In genomic region chr11:41459602-41460405, GRCh38 we compare ENCODE assay signal across 18 cellular contexts. TPM values are rescaled to one million over a fixed set of nuclear protein-coding genes. Genes with fewer than 3 reads are reported as not detected.
DNase-seq lines count a peak whose midpoint lies in the region; FAIRE-seq and TF ChIP-seq lines count a peak whose summit lies in the region.
"Had no signal": no experiment of that assay in that cellular context is flagged by ENCODE, and none has a peak within 500 bp of the region (broad histone marks: within the 10 kb centered on the region; RNA-seq: fewer than 3 reads in every experiment).

Gene LRRC4C, minus strand, starts transcription at chr11:41459652.

- in situ Hi-C loops in mammary epithelial cell (cut with MboI; ENCODE audit: low sequenced_read_pairs in 2 of 2), result loop anchor here in 1 of 2 donors (25.0 kb wide), 2 partner anchors 1077 to 1827 kb away; no protein-coding TSS in a partner anchor

- H3K27me3 ChIP-seq in mammary epithelial cell (ENCODE audit: insufficient read depth, low read length) (peaks cover 19% of the 10 kb centered on the region), thyroid gland (no peaks in the 10 kb centered on the region), osteoblast (ENCODE audit: insufficient read depth, low read length) (no peaks in the 10 kb centered on the region), small intestine (ENCODE audit: control insufficient read depth in 2 of 2, insufficient read depth in 2 of 2, low read length in 2 of 2) (peaks cover 0 to 4% of the 10 kb centered on the region in 2 donors)

- no peaks in the 10 kb centered on the region for H3K9me3 ChIP-seq in mammary epithelial cell (replicated peaks; ENCODE audit: insufficient read depth, low read length)
- H3K9me3 ChIP-seq in thyroid gland, result no peaks in the 10 kb centered on the region
- no peaks in the 10 kb centered on the region for H3K9me3 ChIP-seq in osteoblast (ENCODE audit: low read depth, low read length)
- H3K9me3 ChIP-seq in small intestine (ENCODE audit: control insufficient read depth, low read depth), result no peaks in the 10 kb centered on the region

- H3K4me3 ChIP-seq in mammary epithelial cell (replicated peaks in 1 of 3; ENCODE audit: insufficient read depth in 1 of 3, low read depth in 2 of 3, low read length in 3 of 3) (no peak within 1 kb of the TSS), thyroid gland (replicated peaks in 1 of 3) (peak within 1 kb of the TSS in 2 of 3 donors; percentile 2 to 11), osteoblast (ENCODE audit: insufficient read depth, low read length) (no peak within 1 kb of the TSS), small intestine (ENCODE audit: low read depth in 1 of 2, low read length in 2 of 2) (no peak within 1 kb of the TSS)
- H3K4me3 ChIP-seq: right atrium auricular region had no signal

- FAIRE-seq in small intestine (lab: Jason Lieb, UNC), result no peak
- FAIRE-seq: G401.6, HTR-8/SVneo, kidney had no signal

- BruUV-seq in mammary epithelial cell (replicated peaks; lab: Mats Ljungman, UMichigan), result no TSS peak

- dilution Hi-C loops in mammary epithelial cell (cut with HindIII; ENCODE audit: low sequenced_read_pairs), result no loop called here

- H2AFZ ChIP-seq in mammary epithelial cell (ENCODE audit: low read depth, low read length) (no peak within 1 kb of the TSS), osteoblast (ENCODE audit: low read length) (no peak within 1 kb of the TSS)

- CTCF ChIA-PET in mammary epithelial cell (lab: Charles Lee; ENCODE audit: low non-redundant PET), result no interaction called here

- no peak within 1 kb of the TSS for H3K9ac ChIP-seq in mammary epithelial cell (ENCODE audit: insufficient read depth, low read length)

- H3K4me1 ChIP-seq in mammary epithelial cell (ENCODE audit: insufficient read depth, low read length), result no peaks in the 10 kb centered on the region
- H3K4me1 ChIP-seq in thyroid gland, result peaks cover 9 to 28% of the 10 kb centered on the region in 2 donors
- H3K4me1 ChIP-seq in osteoblast (ENCODE audit: insufficient read depth, low read length), result no peaks in the 10 kb centered on the region
- peaks cover 0 to 4% of the 10 kb centered on the region in 2 donors for H3K4me1 ChIP-seq in small intestine (ENCODE audit: control insufficient read depth in 2 of 2, insufficient read depth in 1 of 2, low read depth in 1 of 2, low read length in 1 of 2)

- H3K27ac ChIP-seq in mammary epithelial cell (ENCODE audit: insufficient read depth, low read depth, low read length) (no peak within 1 kb of the TSS), thyroid gland (no peak within 1 kb of the TSS), osteoblast (ENCODE audit: low read depth, low read length) (no peak within 1 kb of the TSS), small intestine (ENCODE audit: low read depth in 1 of 2, low read length in 1 of 2) (no peak within 1 kb of the TSS)
- H3K27ac ChIP-seq: 22Rv1, brain microvascular endothelial cell, right atrium auricular region had no signal

- no peaks in the 10 kb centered on the region for H3K36me3 ChIP-seq in mammary epithelial cell (ENCODE audit: insufficient read depth, low read length)
- no peaks in the 10 kb centered on the region for H3K36me3 ChIP-seq in thyroid gland
- no peaks in the 10 kb centered on the region for H3K36me3 ChIP-seq in osteoblast (ENCODE audit: insufficient read depth, low read length)
- no peaks in the 10 kb centered on the region for H3K36me3 ChIP-seq in small intestine (ENCODE audit: control insufficient read depth in 2 of 2, insufficient read depth in 2 of 2, low read length in 2 of 2)
- H3K36me3 ChIP-seq: brain microvascular endothelial cell, right atrium auricular region had no signal

- intact Hi-C loops in mammary epithelial cell (cut with micrococcal nuclease) (loop anchor here (1.0 kb wide), 2 partner anchors 152 to 1064 kb away; no protein-coding TSS in a partner anchor), thyroid gland (cut with DNase I) (no loop called here)

- DNase-seq in NCI-H82 (lab: John Stamatoyannopoulos, UW) (peak; percentile 50), NCI-H82 treated with DMSO at 0.1 percent for 48 hours (lab: John Stamatoyannopoulos, UW; ENCODE audit: unreplicated experiment) (no peak), mammary epithelial cell (no peak), medulla oblongata (ENCODE audit: extremely low spot score) (peak; percentile 20), thyroid gland (peak; percentile 2 to 3), osteoblast (ENCODE audit: insufficient read length, low spot score, missing footprints) (no peak), small intestine (no peak)
- DNase-seq in activated CD8-positive, alpha-beta memory T cell treated with anti-CD3 and anti-CD28 coated beads, Interleukin-2, amount 50 U/mL, for 48 hours, result no peak
- DNase-seq: brain microvascular endothelial cell; effector memory CD8-positive, alpha-beta T cell; foreskin melanocyte; kidney; stimulated activated CD4-positive, alpha-beta T cell treated with anti-CD3 and anti-CD28 coated beads, Interleukin-2, amount 100 ng/mL, for 48 hours had no signal

- no peak for TF ChIP-seq POLR2A in thyroid gland (IDR thresholded peaks at IDR 0.05)

- H4K20me1 ChIP-seq in mammary epithelial cell (ENCODE audit: insufficient read depth, low read length) (no peaks in the 10 kb centered on the region), osteoblast (ENCODE audit: insufficient read depth, low read length) (no peaks in the 10 kb centered on the region)

- TF ChIP-seq CTCF in mammary epithelial cell (conservative IDR thresholded peaks at IDR 0.05 in 1 of 2, IDR thresholded peaks at IDR 0.05 in 1 of 2; ENCODE audit: extremely low read depth in 1 of 2, insufficient read depth in 1 of 2, low read depth in 1 of 2, low read length in 2 of 2) (no peak), thyroid gland (IDR thresholded peaks at IDR 0.05) (no peak), osteoblast (IDR thresholded peaks at IDR 0.05; ENCODE audit: extremely low read depth, low read depth, low read length) (no peak)

- H3K79me2 ChIP-seq in mammary epithelial cell (ENCODE audit: insufficient read depth, low read length) (no peaks in the 10 kb centered on the region), osteoblast (ENCODE audit: insufficient read depth, low read length) (no peaks in the 10 kb centered on the region)

- 2% methylated on average over 11 of the region's 19 CpGs for WGBS in mammary epithelial cell (ENCODE audit: low coverage, missing lambda C conversion rate)
- 27 to 29% methylated on average over 17 to 19 of the region's 19 CpGs for WGBS in thyroid gland, 2 donors
- WGBS in small intestine, 3 donors, result 9 to 10% (median 9%) methylated on average over 19 of the region's 19 CpGs

- peak within 1 kb of the TSS; percentile 4 for H3K4me2 ChIP-seq in mammary epithelial cell (ENCODE audit: insufficient read depth, low read depth, low read length)
- no peak within 1 kb of the TSS for H3K4me2 ChIP-seq in osteoblast (ENCODE audit: insufficient read depth, low read length)

RNA-seq across cellular contexts. Expression of gene LRRC4C, which starts in this region (rescaled TPM):
- 1 to 10 TPM in 1 of 2 donors, not detected in 1; 2.7 TPM for total RNA-seq in mammary epithelial cell
- polyA plus RNA-seq in mammary epithelial cell, result not detected
- not detected for polyA minus RNA-seq in mammary epithelial cell
- total RNA-seq in thyroid gland, result 10 to 100 TPM in 2 of 4 donors, 1 to 10 TPM in 2; 4.6 to 13.9 (median 7.8) TPM
- total RNA-seq in osteoblast, result 2.2 and 4.4 TPM in 2 replicates
- 1 to 10 TPM in 1 of 3 donors, not detected in 2; 1.4 TPM for polyA plus RNA-seq in small intestine
- total RNA-seq: SK-MEL-5 had no signal

Comparison
In these comparisons a context has a peak if more than half of its experiments do, and no peak if none do; other contexts are left out.
1. DNase-seq: peak in NCI-H82 (single experiment), medulla oblongata (single experiment) and thyroid gland (2 of 2); none in NCI-H82 treated with DMSO at 0.1 percent for 48 hours (single experiment), mammary epithelial cell (single experiment), osteoblast (single experiment), activated CD8-positive, alpha-beta memory T cell treated with anti-CD3 and anti-CD28 coated beads, Interleukin-2, amount 50 U/mL, for 48 hours (single experiment) and small intestine (single experiment).
2. H3K4me3 ChIP-seq: peak in thyroid gland (2 of 3); none in mammary epithelial cell (0 of 3), osteoblast (single experiment) and small intestine (0 of 2).